ENCODE assay signal across 27 cellular contexts in genomic region chr18:59086522-59086921, GRCh38.
"Had no signal": no experiment of that assay in that cellular context is flagged by ENCODE, and none has a peak within 500 bp of the region (broad histone marks: within the 10 kb centered on the region; RNA-seq: fewer than 3 reads in every experiment).

No MANE protein-coding gene starts in this region.

- ATAC-seq: activated CD8-positive, alpha-beta memory T cell treated with anti-CD3 and anti-CD28 coated beads, Interleukin-2, amount 10 ng/mL, durations not matched to agents 7 days and 5 days; activated CD8-positive, alpha-beta T cell treated with anti-CD3 and anti-CD28 coated beads, Interleukin-2, amount 10 ng/mL, durations not matched to agents 7 days and 5 days; activated naive CD8-positive, alpha-beta T cell treated with anti-CD3 and anti-CD28 coated beads, Interleukin-2, amount 50 U/mL, for 24 hours; gastroesophageal sphincter; heart right ventricle had no signal

- H3K4me3 ChIP-seq: adrenal gland, ascending aorta, breast epithelium, cardiac muscle cell, colonic mucosa, esophagus squamous epithelium, gastroesophageal sphincter, heart right ventricle had no signal

- DNase-seq: activated CD4-positive, alpha-beta T cell treated with anti-CD3 and anti-CD28 coated beads, Interleukin-2, amount 10 ng/mL, durations not matched to agents 24 days and 14 days; activated CD4-positive, CD25-positive, alpha-beta regulatory T cell; activated CD4-positive, CD25-positive, alpha-beta regulatory T cell treated with anti-CD3 and anti-CD28 coated beads, Interleukin-2, amount 50 U/mL, for 72 hours; activated CD8-positive, alpha-beta memory T cell treated with anti-CD3 and anti-CD28 coated beads, Interleukin-2, amount 10 ng/mL, durations not matched to agents 7 days and 5 days; activated CD8-positive, alpha-beta memory T cell treated with anti-CD3 and anti-CD28 coated beads, Interleukin-2, amount 50 U/mL, for 4 hours; activated CD8-positive, alpha-beta T cell treated with anti-CD3 and anti-CD28 coated beads, Interleukin-2, amount 10 ng/mL, durations not matched to agents 7 days and 5 days; activated effector memory CD4-positive, alpha-beta T cell treated with anti-CD3 and anti-CD28 coated beads, Interleukin-2, amount 50 U/mL, for 16 hours; activated naive CD4-positive, alpha-beta T cell treated with anti-CD3 and anti-CD28 coated beads for 36 hours; activated naive CD8-positive, alpha-beta T cell treated with anti-CD3 and anti-CD28 coated beads for 36 hours; activated naive CD8-positive, alpha-beta T cell treated with anti-CD3 and anti-CD28 coated beads, Interleukin-2, amount 50 U/mL, for 24 hours; activated T-cell treated with anti-CD3 and anti-CD28 coated beads, Interleukin-2, amount 50 U/mL, for 1 hour; activated T-cell treated with anti-CD3 and anti-CD28 coated beads, Interleukin-2, amount 50 U/mL, for 48 hours; adrenal gland; amygdala; central memory CD4-positive, alpha-beta T cell; cerebellar nuclear complex; colonic mucosa; effector CD8-positive, alpha-beta T cell; esophagus squamous epithelium; foreskin melanocyte; heart right ventricle; T-helper 2 cell had no signal

- H3K27me3 ChIP-seq: ascending aorta, breast epithelium had no signal

- H3K36me3 ChIP-seq: adrenal gland, ascending aorta, breast epithelium, cardiac muscle cell, colonic mucosa, esophagus squamous epithelium, gastroesophageal sphincter, heart right ventricle had no signal

- H3K9me3 ChIP-seq: adrenal gland, ascending aorta, breast epithelium, colonic mucosa, esophagus squamous epithelium, gastroesophageal sphincter, heart right ventricle had no signal

- H3K27ac ChIP-seq: adrenal gland, ascending aorta, breast epithelium, cardiac muscle cell, colonic mucosa, epithelial cell of prostate, esophagus squamous epithelium, gastroesophageal sphincter, heart right ventricle had no signal

- H3K4me1 ChIP-seq: adrenal gland, ascending aorta, breast epithelium, colonic mucosa, esophagus squamous epithelium, heart right ventricle had no signal
